ENCODE assay signal across 8 cellular contexts in the genomic region with DNA sequence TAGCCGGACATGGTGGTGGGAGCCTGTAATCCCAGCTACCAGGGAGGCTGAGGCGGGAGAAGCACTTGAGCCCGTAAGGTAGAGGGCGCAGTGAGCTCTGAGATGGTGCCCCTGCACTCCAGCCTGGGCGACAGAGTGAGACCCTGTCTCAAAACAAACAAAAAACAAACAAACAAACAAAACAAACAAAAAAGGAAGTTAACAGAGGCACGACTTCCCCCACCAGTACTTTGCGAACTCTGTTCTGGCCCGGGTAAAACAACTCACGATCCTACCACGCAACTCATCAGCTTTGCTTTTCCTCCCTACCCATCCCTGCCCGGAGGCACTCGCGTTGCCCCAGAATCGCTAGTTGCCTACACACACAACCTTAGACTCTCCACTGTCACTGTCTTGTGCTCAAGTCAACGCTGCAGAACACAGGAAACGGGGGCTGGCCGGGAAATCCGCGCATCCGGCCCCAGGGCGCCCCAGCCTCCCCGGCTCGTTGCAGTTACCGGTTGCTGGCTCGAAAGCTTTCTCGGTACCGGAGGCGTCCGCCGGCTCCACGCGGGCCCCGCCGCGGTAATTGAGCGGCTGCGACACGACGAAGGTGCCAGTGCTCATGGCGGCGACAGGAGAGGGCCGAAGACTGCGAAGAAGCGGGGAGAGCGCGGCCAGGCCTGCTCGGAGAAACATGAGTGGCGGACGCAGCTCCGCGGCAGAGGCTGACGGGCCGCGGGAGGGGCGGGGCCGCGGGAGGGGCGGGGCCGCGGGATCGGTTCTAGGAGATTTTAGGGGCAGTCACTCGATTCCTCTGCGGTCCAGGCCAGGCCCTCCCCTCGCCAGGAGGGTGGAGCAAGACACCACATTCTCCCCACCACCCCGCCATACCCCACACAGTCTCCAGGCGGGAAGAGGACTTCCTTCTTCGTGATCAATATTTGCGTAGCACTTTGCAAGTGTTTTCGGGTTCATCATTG. TPM values are rescaled to one million over a fixed set of nuclear protein-coding genes. Genes with fewer than 3 reads are reported as not detected.
A peak's percentile ranks its signal among the peaks of the same experiment; 100 is the strongest.
DNase-seq lines count a peak whose midpoint lies in the region; ATAC-seq and TF ChIP-seq lines count a peak whose summit lies in the region.

A gene (minus strand): TSS at position 682 of the 962 bp plus-strand sequence. CDS start 4 bp downstream, at position 678.

- peak; percentile 93 for ATAC-seq in GM19025 (IDR thresholded peaks at IDR 0.05; ENCODE audit: low read depth, unreplicated experiment)
- ATAC-seq in HG03280 (IDR thresholded peaks at IDR 0.05; ENCODE audit: unreplicated experiment): peak; percentile 92
- ATAC-seq in WTC11: peak; percentile 99

- H3K4me3 Mint-ChIP-seq in WTC11: peak within 1 kb of the TSS; percentile 93

- H3K4me3 ChIP-seq in cardiac fibroblast (replicated peaks in 1 of 2; ENCODE audit: low read depth in 2 of 2, low read length in 2 of 2): peak within 1 kb of the TSS; percentile 89 to 94

- CTCF ChIA-PET in WTC11 (lab: Charles Lee): interaction anchor here (0.7 to 2.4 kb wide), 26 partner anchors 9 to 569 kb away, joined by 3 to 15 read pairs (median 4); a partner anchor contains a TSS

- H3K4me1 Mint-ChIP-seq in WTC11: peaks cover 14% of the 10 kb centered on the region

- DNase-seq in AG20443 (ENCODE audit: low spot score) (peak; percentile 96), NCI-H226 (peak; percentile 82), WTC11 (ENCODE audit: low spot score) (peak; percentile 91), cardiac fibroblast (ENCODE audit: low read depth in 2 of 2) (peak; percentile 84 to 89), inferior parietal cortex (ENCODE audit: extremely low spot score) (peak; percentile 82)
- peak; percentile 73 to 93 for DNase-seq in stimulated activated CD4-positive, alpha-beta T cell treated with anti-CD3 and anti-CD28 coated beads, Interleukin-12 subunit alpha, Interleukin-12 subunit beta, amount 100 ng/mL, for 24 hours (ENCODE audit: low read depth in 2 of 2)

- POLR2A ChIA-PET in WTC11 (lab: Charles Lee): interaction anchor here (0.5 to 1.7 kb wide), 4 partner anchors 11 to 1141 kb away, joined by 3 to 4 read pairs (median 3); a partner anchor contains a TSS

- H3K27ac Mint-ChIP-seq in WTC11: peak within 1 kb of the TSS; percentile 95

- peaks cover 14% of the 10 kb centered on the region for H3K36me3 Mint-ChIP-seq in WTC11

- no peak for TF ChIP-seq CTCF in WTC11 (IDR thresholded peaks at IDR 0.05)
- TF ChIP-seq CTCF in cardiac fibroblast (IDR thresholded peaks at IDR 0.05; ENCODE audit: low read depth, low read length): peak; percentile 28

- no peaks in the 10 kb centered on the region for H3K9me3 Mint-ChIP-seq in WTC11

- H3K27me3 Mint-ChIP-seq in WTC11 (ENCODE audit: low read depth): no peaks in the 10 kb centered on the region

TF ChIP-seq in WTC11, 78 proteins besides CTCF, POLR2A, EP300 and RAD21 (continues in another document):
- no peak for TF ChIP-seq TP53 (CRISPR knock-in tag; IDR thresholded peaks at IDR 0.05)
- TF ChIP-seq, protein P1, sequence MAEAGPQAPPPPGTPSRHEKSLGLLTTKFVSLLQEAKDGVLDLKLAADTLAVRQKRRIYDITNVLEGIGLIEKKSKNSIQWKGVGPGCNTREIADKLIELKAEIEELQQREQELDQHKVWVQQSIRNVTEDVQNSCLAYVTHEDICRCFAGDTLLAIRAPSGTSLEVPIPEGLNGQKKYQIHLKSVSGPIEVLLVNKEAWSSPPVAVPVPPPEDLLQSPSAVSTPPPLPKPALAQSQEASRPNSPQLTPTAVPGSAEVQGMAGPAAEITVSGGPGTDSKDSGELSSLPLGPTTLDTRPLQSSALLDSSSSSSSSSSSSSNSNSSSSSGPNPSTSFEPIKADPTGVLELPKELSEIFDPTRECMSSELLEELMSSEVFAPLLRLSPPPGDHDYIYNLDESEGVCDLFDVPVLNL (CRISPR knock-in tag; IDR thresholded peaks at IDR 0.05; ENCODE audit: borderline replicate concordance, low read depth): peak; percentile 62; the same call in 1 of the 2 replicates
- TF ChIP-seq MXD4 (CRISPR knock-in tag; IDR thresholded peaks at IDR 0.05; ENCODE audit: borderline replicate concordance): no peak
- peak; percentile 66; the same call in 1 of the 2 replicates for TF ChIP-seq SMAD3 (CRISPR knock-in tag; IDR thresholded peaks at IDR 0.05; ENCODE audit: borderline replicate concordance)
- peak; percentile 40; the same call in 1 of the 2 replicates for TF ChIP-seq CREM (CRISPR knock-in tag; IDR thresholded peaks at IDR 0.05)
- TF ChIP-seq FOXP1 (CRISPR knock-in tag; IDR thresholded peaks at IDR 0.05; ENCODE audit: borderline replicate concordance): peak; percentile 88
- peak; percentile 85 for TF ChIP-seq FOXK1 (CRISPR knock-in tag; IDR thresholded peaks at IDR 0.05)
- TF ChIP-seq MYBL2 (CRISPR knock-in tag; IDR thresholded peaks at IDR 0.05): peak; percentile 90
- TF ChIP-seq, protein P2, sequence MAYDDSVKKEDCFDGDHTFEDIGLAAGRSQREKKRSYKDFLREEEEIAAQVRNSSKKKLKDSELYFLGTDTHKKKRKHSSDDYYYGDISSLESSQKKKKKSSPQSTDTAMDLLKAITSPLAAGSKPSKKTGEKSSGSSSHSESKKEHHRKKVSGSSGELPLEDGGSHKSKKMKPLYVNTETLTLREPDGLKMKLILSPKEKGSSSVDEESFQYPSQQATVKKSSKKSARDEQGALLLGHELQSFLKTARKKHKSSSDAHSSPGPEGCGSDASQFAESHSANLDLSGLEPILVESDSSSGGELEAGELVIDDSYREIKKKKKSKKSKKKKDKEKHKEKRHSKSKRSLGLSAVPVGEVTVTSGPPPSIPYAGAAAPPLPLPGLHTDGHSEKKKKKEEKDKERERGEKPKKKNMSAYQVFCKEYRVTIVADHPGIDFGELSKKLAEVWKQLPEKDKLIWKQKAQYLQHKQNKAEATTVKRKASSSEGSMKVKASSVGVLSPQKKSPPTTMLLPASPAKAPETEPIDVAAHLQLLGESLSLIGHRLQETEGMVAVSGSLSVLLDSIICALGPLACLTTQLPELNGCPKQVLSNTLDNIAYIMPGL (CRISPR knock-in tag; IDR thresholded peaks at IDR 0.05): peak; percentile 72; the same call in 1 of the 2 replicates
- TF ChIP-seq, protein P3, sequence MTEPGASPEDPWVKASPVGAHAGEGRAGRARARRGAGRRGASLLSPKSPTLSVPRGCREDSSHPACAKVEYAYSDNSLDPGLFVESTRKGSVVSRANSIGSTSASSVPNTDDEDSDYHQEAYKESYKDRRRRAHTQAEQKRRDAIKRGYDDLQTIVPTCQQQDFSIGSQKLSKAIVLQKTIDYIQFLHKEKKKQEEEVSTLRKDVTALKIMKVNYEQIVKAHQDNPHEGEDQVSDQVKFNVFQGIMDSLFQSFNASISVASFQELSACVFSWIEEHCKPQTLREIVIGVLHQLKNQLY (CRISPR knock-in tag; IDR thresholded peaks at IDR 0.05): no peak; the same call in 1 of the 2 replicates
- peak; percentile 94 for TF ChIP-seq ZNF121 (CRISPR knock-in tag; IDR thresholded peaks at IDR 0.05)
- TF ChIP-seq, protein P4, sequence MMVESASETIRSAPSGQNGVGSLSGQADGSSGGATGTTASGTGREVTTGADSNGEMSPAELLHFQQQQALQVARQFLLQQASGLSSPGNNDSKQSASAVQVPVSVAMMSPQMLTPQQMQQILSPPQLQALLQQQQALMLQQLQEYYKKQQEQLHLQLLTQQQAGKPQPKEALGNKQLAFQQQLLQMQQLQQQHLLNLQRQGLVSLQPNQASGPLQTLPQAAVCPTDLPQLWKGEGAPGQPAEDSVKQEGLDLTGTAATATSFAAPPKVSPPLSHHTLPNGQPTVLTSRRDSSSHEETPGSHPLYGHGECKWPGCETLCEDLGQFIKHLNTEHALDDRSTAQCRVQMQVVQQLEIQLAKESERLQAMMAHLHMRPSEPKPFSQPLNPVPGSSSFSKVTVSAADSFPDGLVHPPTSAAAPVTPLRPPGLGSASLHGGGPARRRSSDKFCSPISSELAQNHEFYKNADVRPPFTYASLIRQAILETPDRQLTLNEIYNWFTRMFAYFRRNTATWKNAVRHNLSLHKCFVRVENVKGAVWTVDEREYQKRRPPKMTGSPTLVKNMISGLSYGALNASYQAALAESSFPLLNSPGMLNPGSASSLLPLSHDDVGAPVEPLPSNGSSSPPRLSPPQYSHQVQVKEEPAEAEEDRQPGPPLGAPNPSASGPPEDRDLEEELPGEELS (CRISPR knock-in tag; IDR thresholded peaks at IDR 0.05): 0 out of 2 replicates have a peak, but pooled peaks have one; percentile 33
- TF ChIP-seq, protein P5, sequence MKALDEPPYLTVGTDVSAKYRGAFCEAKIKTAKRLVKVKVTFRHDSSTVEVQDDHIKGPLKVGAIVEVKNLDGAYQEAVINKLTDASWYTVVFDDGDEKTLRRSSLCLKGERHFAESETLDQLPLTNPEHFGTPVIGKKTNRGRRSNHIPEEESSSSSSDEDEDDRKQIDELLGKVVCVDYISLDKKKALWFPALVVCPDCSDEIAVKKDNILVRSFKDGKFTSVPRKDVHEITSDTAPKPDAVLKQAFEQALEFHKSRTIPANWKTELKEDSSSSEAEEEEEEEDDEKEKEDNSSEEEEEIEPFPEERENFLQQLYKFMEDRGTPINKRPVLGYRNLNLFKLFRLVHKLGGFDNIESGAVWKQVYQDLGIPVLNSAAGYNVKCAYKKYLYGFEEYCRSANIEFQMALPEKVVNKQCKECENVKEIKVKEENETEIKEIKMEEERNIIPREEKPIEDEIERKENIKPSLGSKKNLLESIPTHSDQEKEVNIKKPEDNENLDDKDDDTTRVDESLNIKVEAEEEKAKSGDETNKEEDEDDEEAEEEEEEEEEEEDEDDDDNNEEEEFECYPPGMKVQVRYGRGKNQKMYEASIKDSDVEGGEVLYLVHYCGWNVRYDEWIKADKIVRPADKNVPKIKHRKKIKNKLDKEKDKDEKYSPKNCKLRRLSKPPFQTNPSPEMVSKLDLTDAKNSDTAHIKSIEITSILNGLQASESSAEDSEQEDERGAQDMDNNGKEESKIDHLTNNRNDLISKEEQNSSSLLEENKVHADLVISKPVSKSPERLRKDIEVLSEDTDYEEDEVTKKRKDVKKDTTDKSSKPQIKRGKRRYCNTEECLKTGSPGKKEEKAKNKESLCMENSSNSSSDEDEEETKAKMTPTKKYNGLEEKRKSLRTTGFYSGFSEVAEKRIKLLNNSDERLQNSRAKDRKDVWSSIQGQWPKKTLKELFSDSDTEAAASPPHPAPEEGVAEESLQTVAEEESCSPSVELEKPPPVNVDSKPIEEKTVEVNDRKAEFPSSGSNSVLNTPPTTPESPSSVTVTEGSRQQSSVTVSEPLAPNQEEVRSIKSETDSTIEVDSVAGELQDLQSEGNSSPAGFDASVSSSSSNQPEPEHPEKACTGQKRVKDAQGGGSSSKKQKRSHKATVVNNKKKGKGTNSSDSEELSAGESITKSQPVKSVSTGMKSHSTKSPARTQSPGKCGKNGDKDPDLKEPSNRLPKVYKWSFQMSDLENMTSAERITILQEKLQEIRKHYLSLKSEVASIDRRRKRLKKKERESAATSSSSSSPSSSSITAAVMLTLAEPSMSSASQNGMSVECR (CRISPR knock-in tag; IDR thresholded peaks at IDR 0.05; ENCODE audit: borderline replicate concordance): peak; percentile 82; the same call in 1 of the 2 replicates
- TF ChIP-seq KAT7 (CRISPR knock-in tag; IDR thresholded peaks at IDR 0.05; ENCODE audit: borderline replicate concordance): peak; percentile 67; the same call in 1 of the 2 replicates
- TF ChIP-seq ZNF416 (CRISPR knock-in tag; IDR thresholded peaks at IDR 0.05): 0 out of 2 replicates have a peak, but pooled peaks have one; percentile 10

RNA-seq across cellular contexts. Expression of the gene that starts here (rescaled TPM):
- total RNA-seq in WTC11 (2021): 51.6 to 60.5 TPM (median 51.9 TPM) in 3 replicates

Comparison
In these comparisons a context has a peak if more than half of its experiments do, and no peak if none do; other contexts are left out.
1. Peak in every context shown above with its lines: DNase-seq, ATAC-seq and H3K4me3 ChIP-seq.